ENCODE assay signal across 8 cellular contexts in the genomic region with DNA sequence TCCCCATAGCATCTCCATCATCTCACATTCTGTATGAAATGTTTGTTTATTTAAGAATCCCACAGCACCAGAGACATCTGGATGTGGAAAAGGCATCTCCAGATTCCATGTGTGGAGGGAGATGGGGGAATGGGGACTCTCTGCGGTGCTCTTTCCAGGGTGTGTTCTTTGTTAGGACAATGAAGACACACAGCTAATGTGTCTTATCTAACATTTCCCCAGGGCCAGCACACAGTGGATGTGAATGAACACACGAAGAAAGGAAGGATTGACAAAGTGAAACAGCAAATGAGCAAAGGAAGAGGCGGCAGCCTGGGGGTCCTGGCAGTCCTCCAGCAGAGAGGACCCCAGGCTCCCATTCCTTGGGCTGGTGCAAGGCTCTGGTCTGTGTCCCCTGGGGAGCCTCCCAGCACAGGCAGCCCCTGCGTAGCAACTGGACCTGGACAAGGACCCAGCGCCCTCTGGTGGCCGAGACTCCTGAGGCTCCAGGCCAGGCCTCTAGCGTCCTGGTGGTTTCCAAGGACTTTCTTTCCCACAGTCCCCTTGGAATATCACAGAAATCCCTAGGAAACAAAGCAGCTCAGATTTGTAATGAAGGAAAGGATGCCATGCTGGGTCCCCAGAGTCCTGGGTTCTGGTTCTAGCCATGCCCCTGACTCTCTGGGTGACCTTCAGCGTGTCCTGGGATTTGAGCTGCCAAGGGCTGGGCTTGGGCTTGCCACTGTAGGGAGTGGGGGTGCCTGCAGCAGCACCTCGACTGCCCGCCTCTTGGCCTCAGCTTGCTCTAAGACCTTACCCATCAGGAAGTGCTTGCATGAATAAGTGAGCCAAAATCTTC. TPM values are rescaled to one million over a fixed set of nuclear protein-coding genes. Genes with fewer than 3 reads are reported as not detected.
DNase-seq lines count a peak whose midpoint lies in the region; ATAC-seq, FAIRE-seq and TF ChIP-seq lines count a peak whose summit lies in the region.

No MANE protein-coding gene starts in this region.

- H3K27me3 ChIP-seq in bronchial epithelial cell (ENCODE audit: control insufficient read depth, insufficient read depth, low read length), result no peaks in the 10 kb centered on the region

- H3K4me3 ChIP-seq in AG10803 (ENCODE audit: low read length) (no peak overlapping the region), bronchial epithelial cell (ENCODE audit: low read depth, low read length) (no peak overlapping the region)

- no peaks in the 10 kb centered on the region for H3K36me3 ChIP-seq in bronchial epithelial cell (ENCODE audit: control insufficient read depth, insufficient read depth, low read length)

- peak; percentile 80 for DNase-seq in AG10803 (ENCODE audit: low read depth)
- DNase-seq in NCI-H2196 (lab: John Stamatoyannopoulos, UW; ENCODE audit: unreplicated experiment), result peak; percentile 88
- DNase-seq in activated CD4-positive, CD25-positive, alpha-beta regulatory T cell (lab: John Stamatoyannopoulos, UW), result peak; percentile 70 to 83 (median 76)
- peak; percentile 63 for DNase-seq in bronchial epithelial cell (ENCODE audit: low read depth)
- DNase-seq in kidney tubule cell (ENCODE audit: low spot score), result peak; percentile 81
- DNase-seq in stimulated activated CD4-positive, alpha-beta T cell treated with anti-CD3 and anti-CD28 coated beads, Interleukin-1b, Interleukin-23, amount 100 ng/mL, for 48 hours, result peak; percentile 78

- peak; percentile 23 for ATAC-seq in GM21786 (IDR thresholded peaks at IDR 0.05; ENCODE audit: unreplicated experiment)
- no peak for ATAC-seq in HG03108 (IDR thresholded peaks at IDR 0.05; ENCODE audit: unreplicated experiment)

- no peak for FAIRE-seq in bronchial epithelial cell (lab: Jason Lieb, UNC)

- TF ChIP-seq CTCF in AG10803 (conservative IDR thresholded peaks at IDR 0.05; ENCODE audit: low read length), result peak; percentile 94
- peak; percentile 96 for TF ChIP-seq CTCF in bronchial epithelial cell (IDR thresholded peaks at IDR 0.05; ENCODE audit: insufficient read depth, low read length, severe bottlenecking)

RNA-seq across cellular contexts. Expression of gene PDLIM7, which starts 3.5 kb away (rescaled TPM):
- 19.5 and 26.2 TPM in 2 replicates for total RNA-seq in bronchial epithelial cell

RNA-seq across cellular contexts. Expression of gene DOK3, which starts 8.7 kb away (rescaled TPM):
- total RNA-seq in bronchial epithelial cell, result 0.53 and 1.4 TPM in 2 replicates

RNA-seq across cellular contexts. Expression of gene DDX41, which starts 15.9 kb away (rescaled TPM):
- total RNA-seq in bronchial epithelial cell, result 108 and 250 TPM in 2 replicates

RNA-seq across cellular contexts. Expression of gene DBN1, which starts 27.5 kb away (rescaled TPM):
- total RNA-seq in bronchial epithelial cell, result 58.7 and 71.7 TPM in 2 replicates

RNA-seq across cellular contexts. Expression of gene FAM193B, which starts 53.5 kb away (rescaled TPM):
- total RNA-seq in bronchial epithelial cell, result 14.0 and 17.2 TPM in 2 replicates
